ENCODE assay signal across 8 cellular contexts in the genomic region with DNA sequence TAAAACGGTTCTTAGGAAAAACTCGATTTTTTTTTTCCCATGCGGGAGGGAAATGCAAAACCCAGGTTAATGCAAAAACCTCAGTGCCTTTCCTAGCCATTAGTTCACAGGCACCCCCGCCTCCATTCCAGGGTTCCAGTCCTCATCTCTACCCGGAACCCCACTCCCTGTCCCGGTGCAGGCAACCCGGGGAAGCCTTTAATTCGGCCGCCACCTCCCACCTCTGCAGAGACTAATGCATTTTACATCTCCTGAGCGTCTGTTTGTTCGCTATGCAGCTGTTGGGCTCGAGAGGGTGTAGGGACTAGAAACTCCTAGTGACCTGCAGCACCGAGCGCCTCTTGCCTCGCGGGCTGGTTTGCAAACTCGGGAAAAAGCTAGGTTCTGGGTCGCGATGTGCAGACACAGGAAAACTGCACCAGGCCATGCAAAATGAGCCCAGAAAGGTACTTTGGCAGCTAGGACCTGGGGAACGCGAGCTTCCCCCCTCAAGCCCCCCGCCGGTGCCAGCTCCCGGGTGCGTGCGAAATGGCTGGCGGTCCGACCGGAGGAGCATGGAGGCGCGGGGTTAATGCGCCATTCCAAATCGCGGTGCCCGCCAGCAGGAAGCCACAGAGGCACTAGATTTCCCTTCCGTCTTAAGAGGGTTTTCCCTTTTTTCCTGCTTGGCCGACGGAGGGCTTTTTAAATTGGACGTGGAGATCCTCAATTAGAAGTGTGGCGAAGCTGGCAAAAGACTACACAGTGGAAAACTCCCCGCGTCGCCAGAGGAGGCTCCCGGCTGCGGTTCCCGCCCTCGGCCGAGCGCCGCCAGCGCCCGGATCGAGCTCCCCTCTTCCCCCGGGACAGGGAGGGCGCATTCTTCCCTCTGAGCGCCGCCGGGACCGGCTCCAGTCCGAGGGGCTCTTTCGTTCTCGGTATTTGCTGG. TPM values are rescaled to one million over a fixed set of nuclear protein-coding genes. Genes with fewer than 3 reads are reported as not detected.
DNase-seq lines count a peak whose midpoint lies in the region; ATAC-seq and TF ChIP-seq lines count a peak whose summit lies in the region.

No MANE protein-coding gene starts in this region.

- no peaks in the 10 kb centered on the region; the same call in none of the 2 replicates for H3K27me3 ChIP-seq in KMS-11 (ENCODE audit: insufficient read depth, low read depth)

- H3K4me1 ChIP-seq in KMS-11 (ENCODE audit: low read depth, poor library complexity, severe bottlenecking): peaks cover 3% of the 10 kb centered on the region

- H3K4me1 Mint-ChIP-seq in endothelial cell (ENCODE audit: unreplicated experiment): peaks cover 24% of the 10 kb centered on the region
- peaks cover 10 to 46% (median 34%) of the 10 kb centered on the region in 3 donors for H3K4me1 Mint-ChIP-seq in naive B cell

- H3K9me3 Mint-ChIP-seq in endothelial cell (ENCODE audit: unreplicated experiment): no peaks in the 10 kb centered on the region
- H3K9me3 Mint-ChIP-seq in naive B cell: peaks cover 0 to 5% (median 0%) of the 10 kb centered on the region in 7 donors

- no peak for ATAC-seq in naive B cell (ENCODE audit: low read depth in 2 of 2)

- H3K27ac ChIP-seq in KMS-11: no peak overlapping the region

- H3K4me3 Mint-ChIP-seq in endothelial cell (ENCODE audit: unreplicated experiment) (peak overlapping the region; percentile 84), naive B cell (peak overlapping the region in 6 of 8 donors; percentile 22 to 81 (median 52))

- H3K27ac Mint-ChIP-seq in endothelial cell (ENCODE audit: unreplicated experiment) (no peak overlapping the region), naive B cell (no peak overlapping the region)

- peak; percentile 11 for TF ChIP-seq CTCF in AG09309 (IDR thresholded peaks at IDR 0.05; ENCODE audit: control insufficient read depth, insufficient read depth, low read depth, low read length, missing control alignments)
- TF ChIP-seq CTCF in KMS-11 (conservative IDR thresholded peaks at IDR 0.05; ENCODE audit: low read depth, low read length): no peak
- no peak for TF ChIP-seq CTCF in endothelial cell (IDR thresholded peaks at IDR 0.05; ENCODE audit: unreplicated experiment)

- peak overlapping the region; percentile 99 for H2AFZ ChIP-seq in KMS-11 (ENCODE audit: low read depth)

- H3K4me2 ChIP-seq in KMS-11: peak overlapping the region; percentile 87; the same call in 1 of the 2 replicates

- H3K79me2 ChIP-seq in KMS-11 (ENCODE audit: insufficient read depth, low read depth): no peaks in the 10 kb centered on the region

- no peaks in the 10 kb centered on the region for H4K20me1 ChIP-seq in KMS-11 (ENCODE audit: insufficient read depth)

- no peak for DNase-seq in AG09309 (ENCODE audit: low read depth)
- peak; percentile 41 for DNase-seq in endothelial cell (ENCODE audit: low spot score)
- DNase-seq in naive B cell: no peak
- DNase-seq in NCI-H1436 (lab: John Stamatoyannopoulos, UW): no peak
- no peak for DNase-seq in Ammon's horn (ENCODE audit: low spot score)
- no peak for DNase-seq in NCI-H345 treated with DMSO at 0.1 percent for 48 hours (lab: John Stamatoyannopoulos, UW; ENCODE audit: unreplicated experiment)
- DNase-seq in foreskin melanocyte: no peak

- H3K36me3 Mint-ChIP-seq in endothelial cell (ENCODE audit: low read depth, unreplicated experiment) (no peaks in the 10 kb centered on the region), naive B cell (no peaks in the 10 kb centered on the region)

- H3K36me3 ChIP-seq in KMS-11 (ENCODE audit: insufficient read depth): no peaks in the 10 kb centered on the region

- H3K4me3 ChIP-seq in AG09309 (ENCODE audit: control insufficient read depth, low read depth, low read length): peak overlapping the region; percentile 93
- H3K4me3 ChIP-seq in KMS-11 (IDR thresholded peaks at IDR 0.05; ENCODE audit: insufficient read depth, low read depth, low read length): no peak overlapping the region

- peak overlapping the region; percentile 41; the same call in 1 of the 2 replicates for H3K9ac ChIP-seq in KMS-11

- H3K27me3 Mint-ChIP-seq in endothelial cell (ENCODE audit: unreplicated experiment) (peaks cover 30% of the 10 kb centered on the region), naive B cell (peaks cover 51 to 87% (median 84%) of the 10 kb centered on the region in 3 donors)

RNA-seq across cellular contexts. Expression of a gene that starts 3.4 kb away (rescaled TPM):
- total RNA-seq in endothelial cell (ENCODE audit: unreplicated experiment): not detected
- not detected for polyA plus RNA-seq in naive B cell (ENCODE audit: low read depth in 6 of 6)
